In the genomic region with DNA sequence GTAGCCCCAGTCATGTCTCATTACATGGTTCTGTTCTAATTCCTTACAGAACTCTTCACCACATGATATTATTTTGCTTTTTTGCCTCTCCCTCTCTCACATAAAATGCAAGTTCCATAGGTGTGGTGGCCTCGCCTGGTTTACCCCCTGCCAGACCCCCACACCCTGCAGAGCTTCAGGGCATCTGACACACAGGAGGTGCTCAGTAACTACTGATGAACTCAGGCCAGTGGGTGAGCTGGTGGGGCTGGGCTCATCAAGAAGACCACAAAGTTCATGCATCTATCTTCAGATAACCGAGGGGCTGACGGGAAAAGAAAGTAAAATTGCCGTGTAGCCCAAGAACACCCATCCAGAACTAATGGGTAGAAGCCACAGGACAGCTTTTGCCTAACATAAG, we compare ENCODE assay signal across 30 cellular contexts.
"Had no signal": no experiment of that assay in that cellular context is flagged by ENCODE, and none has a peak within 500 bp of the region (broad histone marks: within the 10 kb centered on the region; RNA-seq: fewer than 3 reads in every experiment).

No MANE protein-coding gene starts in this region.

- H3K9me3 ChIP-seq: ascending aorta, SJCRH30 had no signal

- H3K9me3 Mint-ChIP-seq: activated CD8-positive, alpha-beta T cell treated with anti-CD3 and anti-CD28 coated beads for 36 hours; activated naive CD8-positive, alpha-beta T cell treated with anti-CD3 and anti-CD28 coated beads for 36 hours; activated T-cell treated with anti-CD3 and anti-CD28 coated beads, Interleukin-2, amount 50 U/mL, for 4 hours; activated T-helper 1 cell treated with anti-CD3 and anti-CD28 coated beads, Interleukin-12 subunit alpha, Interleukin-12 subunit beta, Interleukin-2, Interleukin-4 antibody, amounts not matched to agents 30 ng/mL and 10 ng/mL and 1 ng/mL, durations not matched to agents 14 hours and 24 hours and 36 hours had no signal

- H3K36me3 ChIP-seq: ascending aorta, SJCRH30, WERI-Rb-1 had no signal

- H3K4me1 ChIP-seq: ascending aorta, SJCRH30 had no signal

- DNase-seq: activated CD4-positive, alpha-beta T cell treated with anti-CD3 and anti-CD28 coated beads for 1 hour; activated CD4-positive, alpha-beta T cell treated with anti-CD3 and anti-CD28 coated beads for 48 hours; activated CD4-positive, alpha-beta T cell treated with anti-CD3 and anti-CD28 coated beads, Interleukin-2, amount 50 U/mL, for 4 hours; activated CD4-positive, CD25-positive, alpha-beta regulatory T cell; activated CD8-positive, alpha-beta T cell treated with anti-CD3 and anti-CD28 coated beads for 36 hours; activated naive CD4-positive, alpha-beta T cell; activated naive CD4-positive, alpha-beta T cell treated with anti-CD3 and anti-CD28 coated beads, Interleukin-2, amount 50 U/mL, for 16 hours; activated naive CD8-positive, alpha-beta T cell treated with anti-CD3 and anti-CD28 coated beads for 36 hours; activated T-cell treated with anti-CD3 and anti-CD28 coated beads for 4 hours; activated T-cell treated with anti-CD3 and anti-CD28 coated beads, Interleukin-2, amount 50 U/mL, for 4 hours; amniotic stem cell; caudate nucleus; MM.1S; NCI-H1092; NCI-H1436 treated with DMSO at 0.1 percent for 48 hours; NCI-H1694 treated with DMSO at 0.1 percent for 48 hours; NCI-H2029; NCI-H2107; NCI-H2171; NCI-H510A treated with DMSO at 0.1 percent for 48 hours; NCI-H526 treated with DMSO at 0.1 percent for 48 hours; NCI-H774; SHP77; SJCRH30; T1000; WERI-Rb-1 had no signal

- H3K27me3 Mint-ChIP-seq: activated CD8-positive, alpha-beta T cell treated with anti-CD3 and anti-CD28 coated beads for 36 hours; activated naive CD8-positive, alpha-beta T cell treated with anti-CD3 and anti-CD28 coated beads for 36 hours had no signal

- H3K4me3 ChIP-seq: ascending aorta, SJCRH30, SK-N-MC had no signal

- H3K4me3 Mint-ChIP-seq: activated CD8-positive, alpha-beta T cell treated with anti-CD3 and anti-CD28 coated beads for 36 hours; activated naive CD8-positive, alpha-beta T cell treated with anti-CD3 and anti-CD28 coated beads for 36 hours; activated T-cell treated with anti-CD3 and anti-CD28 coated beads, Interleukin-2, amount 50 U/mL, for 4 hours; activated T-helper 1 cell treated with anti-CD3 and anti-CD28 coated beads, Interleukin-12 subunit alpha, Interleukin-12 subunit beta, Interleukin-2, Interleukin-4 antibody, amounts not matched to agents 30 ng/mL and 10 ng/mL and 1 ng/mL, durations not matched to agents 14 hours and 24 hours and 36 hours had no signal

- H3K27ac ChIP-seq: ascending aorta, KMS-11, SJCRH30, SK-N-MC, WERI-Rb-1 had no signal

- H3K27me3 ChIP-seq: ascending aorta, SJCRH30 had no signal

- H3K4me1 Mint-ChIP-seq: activated naive CD8-positive, alpha-beta T cell treated with anti-CD3 and anti-CD28 coated beads for 36 hours had no signal

- H3K27ac Mint-ChIP-seq: activated CD8-positive, alpha-beta T cell treated with anti-CD3 and anti-CD28 coated beads for 36 hours; activated naive CD8-positive, alpha-beta T cell treated with anti-CD3 and anti-CD28 coated beads for 36 hours; activated T-helper 1 cell treated with anti-CD3 and anti-CD28 coated beads, Interleukin-12 subunit alpha, Interleukin-12 subunit beta, Interleukin-2, Interleukin-4 antibody, amounts not matched to agents 30 ng/mL and 10 ng/mL and 1 ng/mL, durations not matched to agents 14 hours and 24 hours and 36 hours had no signal

- H3K36me3 Mint-ChIP-seq: activated naive CD8-positive, alpha-beta T cell treated with anti-CD3 and anti-CD28 coated beads for 36 hours had no signal
